9 cellular contexts compared by ENCODE assay signal in the genomic region with DNA sequence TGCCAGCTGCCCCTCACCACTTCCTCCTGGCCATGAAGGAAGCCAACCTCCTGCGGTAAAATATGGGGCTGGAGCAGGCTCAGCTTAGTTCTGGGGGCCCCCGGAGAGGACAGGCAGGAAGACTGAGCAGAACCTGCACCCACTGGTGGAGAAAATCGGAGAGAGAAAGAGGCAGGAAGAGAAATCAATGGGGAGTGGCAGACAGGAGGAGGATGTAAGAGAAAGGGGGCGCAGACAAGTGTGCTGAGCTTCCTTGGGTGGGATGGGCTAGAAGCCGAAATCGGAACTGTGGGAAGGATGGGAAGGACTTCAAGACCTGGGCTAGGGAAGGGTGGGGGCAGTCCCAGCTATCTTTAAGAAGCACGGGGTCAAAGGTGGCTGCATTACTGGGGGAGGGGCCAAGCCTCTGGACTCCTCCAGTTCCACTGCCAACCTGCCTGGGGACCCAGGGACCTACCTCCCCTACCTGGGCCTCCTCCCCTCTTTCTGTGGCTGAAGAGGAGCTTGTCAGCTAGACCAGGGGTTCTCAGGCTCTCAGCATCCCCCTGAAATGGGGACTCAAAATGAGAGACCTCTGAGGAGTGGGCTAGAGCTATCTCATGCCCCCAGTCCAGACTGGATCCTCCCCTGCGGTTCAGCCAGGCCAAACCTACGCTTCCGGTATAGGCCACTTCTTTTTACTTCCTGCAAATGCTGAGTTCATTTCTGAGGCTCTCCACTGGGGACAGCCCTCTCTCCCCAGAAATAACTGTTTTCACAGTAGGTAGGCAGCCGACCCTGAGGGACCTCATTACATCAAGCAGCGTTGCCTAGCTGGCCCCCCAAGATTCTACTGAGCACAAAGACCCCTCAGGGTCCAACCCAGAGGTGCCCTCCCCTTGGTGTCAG. TPM values are rescaled to one million over a fixed set of nuclear protein-coding genes. Genes with fewer than 3 reads are reported as not detected.
A peak's percentile ranks its signal among the peaks of the same experiment; 100 is the strongest.
DNase-seq lines count a peak whose midpoint lies in the region; ATAC-seq and TF ChIP-seq lines count a peak whose summit lies in the region.
"Had no signal": no experiment of that assay in that cellular context is flagged by ENCODE, and none has a peak within 500 bp of the region (broad histone marks: within the 10 kb centered on the region; RNA-seq: fewer than 3 reads in every experiment).

No MANE protein-coding gene starts in this region.

- DNase-seq in BE2C (no peak), neural crest cell (ENCODE audit: low read depth, low spot score) (no peak), NCI-H1417 (lab: John Stamatoyannopoulos, UW) (no peak), NCI-H82 (lab: John Stamatoyannopoulos, UW) (no peak)
- no peak for DNase-seq in T-helper 2 cell treated with Interferon-gamma antibody and Interleukin-4, amounts not matched to agents 5 μg/mL and 100 μg/mL, for 36 hours (ENCODE audit: low spot score)
- no peak for DNase-seq in effector memory CD4-positive, alpha-beta T cell

- no peak overlapping the region for H3K27ac ChIP-seq in effector memory CD4-positive, alpha-beta T cell (ENCODE audit: insufficient read depth, low read length, poor library complexity, severe bottlenecking)

- H3K27me3 Mint-ChIP-seq in T-helper 2 cell treated with Interferon-gamma antibody and Interleukin-4, amounts not matched to agents 5 μg/mL and 100 μg/mL, for 36 hours (ENCODE audit: low read depth), result no peaks in the 10 kb centered on the region
- no peaks in the 10 kb centered on the region for H3K27me3 Mint-ChIP-seq in neural crest cell (ENCODE audit: low read depth)
- H3K27me3 Mint-ChIP-seq: activated naive CD8-positive, alpha-beta T cell had no signal

- H3K9me3 Mint-ChIP-seq in T-helper 2 cell treated with Interferon-gamma antibody and Interleukin-4, amounts not matched to agents 5 μg/mL and 100 μg/mL, for 36 hours, result no peaks in the 10 kb centered on the region
- H3K9me3 Mint-ChIP-seq in neural crest cell, result no peaks in the 10 kb centered on the region

- no peak overlapping the region for H3K4me3 Mint-ChIP-seq in T-helper 2 cell treated with Interferon-gamma antibody and Interleukin-4, amounts not matched to agents 5 μg/mL and 100 μg/mL, for 36 hours
- no peak overlapping the region for H3K4me3 Mint-ChIP-seq in neural crest cell
- H3K4me3 Mint-ChIP-seq: activated naive CD8-positive, alpha-beta T cell had no signal

- peaks cover 6% of the 10 kb centered on the region for H3K4me1 Mint-ChIP-seq in T-helper 2 cell treated with Interferon-gamma antibody and Interleukin-4, amounts not matched to agents 5 μg/mL and 100 μg/mL, for 36 hours (ENCODE audit: low read depth)
- peaks cover 29% of the 10 kb centered on the region for H3K4me1 Mint-ChIP-seq in neural crest cell

- ATAC-seq in GM19023 (IDR thresholded peaks at IDR 0.05; ENCODE audit: unreplicated experiment) (peak; percentile 84), HG03060 (IDR thresholded peaks at IDR 0.05; ENCODE audit: low read depth, unreplicated experiment) (peak; percentile 65)

- H3K4me3 ChIP-seq in BE2C (ENCODE audit: low read depth, low read length), result no peak overlapping the region
- no peak overlapping the region for H3K4me3 ChIP-seq in effector memory CD4-positive, alpha-beta T cell (ENCODE audit: insufficient read depth, low read depth, low read length, poor library complexity, severe bottlenecking)

- H3K4me1 ChIP-seq in BE2C, result peaks cover 43% of the 10 kb centered on the region
- H3K4me1 ChIP-seq in effector memory CD4-positive, alpha-beta T cell (ENCODE audit: control insufficient read depth, insufficient read depth, low read length, poor library complexity, severe bottlenecking), result no peaks in the 10 kb centered on the region

- TF ChIP-seq CTCF in BE2C (IDR thresholded peaks at IDR 0.05; ENCODE audit: low read depth, low read length), result 0 out of 2 replicates have a peak, but pooled peaks have one; percentile 3
- TF ChIP-seq CTCF in neural crest cell (conservative IDR thresholded peaks at IDR 0.05), result no peak

- peaks cover 3% of the 10 kb centered on the region; the same call in 1 of the 2 replicates for H3K36me3 ChIP-seq in BE2C
- H3K36me3 ChIP-seq in effector memory CD4-positive, alpha-beta T cell (ENCODE audit: control insufficient read depth, insufficient read depth, low read length), result no peaks in the 10 kb centered on the region

- peak overlapping the region; percentile 73 for H3K27ac Mint-ChIP-seq in T-helper 2 cell treated with Interferon-gamma antibody and Interleukin-4, amounts not matched to agents 5 μg/mL and 100 μg/mL, for 36 hours
- H3K27ac Mint-ChIP-seq in neural crest cell (ENCODE audit: unreplicated experiment), result peak overlapping the region; percentile 57
- H3K27ac Mint-ChIP-seq: activated naive CD8-positive, alpha-beta T cell had no signal

- H3K9me3 ChIP-seq in BE2C, result no peaks in the 10 kb centered on the region
- no peaks in the 10 kb centered on the region for H3K9me3 ChIP-seq in effector memory CD4-positive, alpha-beta T cell (ENCODE audit: control insufficient read depth, low read length)

- no peaks in the 10 kb centered on the region for H3K27me3 ChIP-seq in BE2C
- no peaks in the 10 kb centered on the region for H3K27me3 ChIP-seq in effector memory CD4-positive, alpha-beta T cell (replicated peaks; ENCODE audit: control insufficient read depth, insufficient read depth, low read length, poor library complexity, severe bottlenecking)

- H3K36me3 Mint-ChIP-seq in T-helper 2 cell treated with Interferon-gamma antibody and Interleukin-4, amounts not matched to agents 5 μg/mL and 100 μg/mL, for 36 hours (ENCODE audit: low read depth), result no peaks in the 10 kb centered on the region
- H3K36me3 Mint-ChIP-seq in neural crest cell (ENCODE audit: low read depth), result no peaks in the 10 kb centered on the region
- H3K36me3 Mint-ChIP-seq: activated naive CD8-positive, alpha-beta T cell had no signal

RNA-seq across cellular contexts. Expression of gene B3GNT7, which starts 33.6 kb away (rescaled TPM):
- not detected for polyA plus RNA-seq in BE2C (2012; ENCODE audit: insufficient read depth, insufficient read length, low read depth)
- 0.61 and 0.79 TPM in 2 replicates for total RNA-seq in neural crest cell
